27 cellular contexts compared by ENCODE assay signal in genomic region chr2:45418532-45418931, GRCh38.
"Had no signal": no experiment of that assay in that cellular context is flagged by ENCODE, and none has a peak within 500 bp of the region (broad histone marks: within the 10 kb centered on the region; RNA-seq: fewer than 3 reads in every experiment).

No MANE protein-coding gene starts in this region.

- H3K27me3 ChIP-seq: neural progenitor cell, neutrophil, right lobe of liver, stomach, testis, thyroid gland, transverse colon, upper lobe of left lung, vagina had no signal

- DNase-seq: islet precursor cell; mesendoderm; naive B cell; natural killer cell; nephron progenitor cell; occipital lobe; psoas muscle; right lobe of liver; stimulated activated CD4-positive, alpha-beta T cell treated with anti-CD3 and anti-CD28 coated beads, Interleukin-12 subunit alpha, Interleukin-12 subunit beta, amount 100 ng/mL, for 4 hours; stimulated activated CD4-positive, alpha-beta T cell treated with anti-CD3 and anti-CD28 coated beads, Interleukin-15, amount 100 ng/mL, for 24 hours; stimulated activated CD4-positive, alpha-beta T cell treated with anti-CD3 and anti-CD28 coated beads, Interleukin-2, amount 100 ng/mL, for 24 hours; stimulated activated CD4-positive, alpha-beta T cell treated with anti-CD3 and anti-CD28 coated beads, Interleukin-4, amount 100 ng/mL, for 1 hour; stimulated activated naive B cell treated with anti-CD40 and anti-IgM and Interleukin-4, amounts not matched to agents 10 μg/mL and 1 μg/mL and 100 μg/mL, for 72 hours; stimulated activated naive CD8-positive, alpha-beta T cell treated with anti-CD3 and anti-CD28 coated beads, Interleukin-15, Interleukin-2, amounts not matched to agents 100 U/mL and 50 U/mL, for 24 hours; stomach; testis; thyroid gland; transverse colon; upper lobe of left lung had no signal

- H3K4me2 ChIP-seq: neural progenitor cell had no signal

- ATAC-seq: left lobe of liver; natural killer cell; psoas muscle; right lobe of liver; stimulated activated naive B cell treated with anti-CD40 and anti-IgM and Interleukin-4, amounts not matched to agents 10 μg/mL and 1 μg/mL and 100 μg/mL, for 72 hours; stimulated activated naive CD8-positive, alpha-beta T cell treated with anti-CD3 and anti-CD28 coated beads, Interleukin-15, Interleukin-2, amounts not matched to agents 100 U/mL and 50 U/mL, for 24 hours had no signal

- H3K9ac ChIP-seq: neural progenitor cell, parathyroid adenoma had no signal

- H3K9me3 Mint-ChIP-seq: mesothelial cell of epicardium; naive B cell; natural killer cell; nephron progenitor cell; neural progenitor cell; stimulated activated naive B cell treated with anti-CD40 and anti-IgM and Interleukin-4, amounts not matched to agents 10 μg/mL and 1 μg/mL and 100 μg/mL, for 72 hours had no signal

- H3K4me1 ChIP-seq: neural progenitor cell, parathyroid adenoma, psoas muscle, right lobe of liver, stomach, testis, thyroid gland, transverse colon, upper lobe of left lung had no signal

- H3K79me2 ChIP-seq: parathyroid adenoma had no signal

- H3K9me3 ChIP-seq: neutrophil, psoas muscle, right lobe of liver, stomach, testis, thyroid gland, transverse colon, upper lobe of left lung, vagina had no signal

- H3K27ac Mint-ChIP-seq: mesothelial cell of epicardium; naive B cell; natural killer cell; nephron progenitor cell; neural progenitor cell; stimulated activated naive B cell treated with anti-CD40 and anti-IgM and Interleukin-4, amounts not matched to agents 10 μg/mL and 1 μg/mL and 100 μg/mL, for 72 hours had no signal

- H3K4me1 Mint-ChIP-seq: mesothelial cell of epicardium; naive B cell; nephron progenitor cell; neural progenitor cell; stimulated activated naive B cell treated with anti-CD40 and anti-IgM and Interleukin-4, amounts not matched to agents 10 μg/mL and 1 μg/mL and 100 μg/mL, for 72 hours had no signal

- H3K4me3 Mint-ChIP-seq: mesothelial cell of epicardium; naive B cell; natural killer cell; nephron progenitor cell; neural progenitor cell; stimulated activated naive B cell treated with anti-CD40 and anti-IgM and Interleukin-4, amounts not matched to agents 10 μg/mL and 1 μg/mL and 100 μg/mL, for 72 hours had no signal

- H3K27me3 Mint-ChIP-seq: naive B cell; stimulated activated naive B cell treated with anti-CD40 and anti-IgM and Interleukin-4, amounts not matched to agents 10 μg/mL and 1 μg/mL and 100 μg/mL, for 72 hours had no signal

- H3K27ac ChIP-seq: neural progenitor cell, neutrophil, parathyroid adenoma, psoas muscle, right lobe of liver, skin epidermis, stomach, testis, thyroid gland, transverse colon, upper lobe of left lung, vagina had no signal

- H2AFZ ChIP-seq: neural progenitor cell, parathyroid adenoma had no signal

- H3K4me3 ChIP-seq: lung, neural progenitor cell, psoas muscle, right lobe of liver, skin epidermis, stomach, testis, thyroid gland, transverse colon, upper lobe of left lung, vagina had no signal
